ENCODE assay signal across 8 cellular contexts in genomic region chr12:131283862-131284825, GRCh38.
DNase-seq lines count a peak whose midpoint lies in the region; ATAC-seq, FAIRE-seq and TF ChIP-seq lines count a peak whose summit lies in the region.
"Not testable (repeated sequence)": the region's sequence is repeated elsewhere in the genome, so short reads cannot be mapped to it uniquely, and the experiment has no call there.

No MANE protein-coding gene starts in this region.

- 96% methylated on average over 20 of the region's 32 CpGs; no CpG with 5 or more reads in 1 of the 2 experiments for WGBS in H1 (ENCODE audit: extremely low coverage in 1 of 2, insufficient coverage in 1 of 2, insufficient read length in 1 of 2, insufficient replicate concordance in 2 of 2, low coverage in 1 of 2, low lambda C conversion rate in 2 of 2, missing lambda C conversion rate in 1 of 2), 2 experiments
- WGBS in right lobe of liver (ENCODE audit: insufficient coverage, low coverage, low lambda C conversion rate, missing lambda C conversion rate) = 43% methylated on average over 10 of the region's 32 CpGs
- 75 to 78% methylated on average over 27 to 32 of the region's 32 CpGs for WGBS in aorta, 2 donors

- not testable (repeated sequence) for H3K36me3 Mint-ChIP-seq in activated naive CD4-positive, alpha-beta T cell treated with anti-CD3 and anti-CD28 coated beads, Interleukin-2, amount 50 U/mL, for 72 hours

- POLR2A ChIA-PET in H1 (lab: Charles Lee; ENCODE audit: partially characterized antibody) = not testable (repeated sequence)

- not testable (repeated sequence) for TF ChIP-seq RAD21 in H1 (IDR thresholded peaks at IDR 0.05 in 1 of 2, conservative IDR thresholded peaks at IDR 0.05 in 1 of 2; ENCODE audit: low read depth in 2 of 2, low read length in 2 of 2)

- DNase-seq in GM12891 (ENCODE audit: insufficient read length, low spot score); stimulated activated naive CD8-positive, alpha-beta T cell treated with anti-CD3 and anti-CD28 coated beads, Interleukin-15, amount 100 ng/mL, for 72 hours: not testable (repeated sequence)
- peak; percentile 22 for DNase-seq in activated CD4-positive, CD25-positive, alpha-beta regulatory T cell treated with anti-CD3 and anti-CD28 coated beads, Interleukin-2, amount 50 U/mL, for 72 hours
- DNase-seq in activated naive CD4-positive, alpha-beta T cell treated with anti-CD3 and anti-CD28 coated beads, Interleukin-2, amount 50 U/mL, for 72 hours (ENCODE audit: low spot score in 2 of 2) = peak in 1 of 2 donors; percentile 45
- DNase-seq in H1 (ENCODE audit: low read depth in 1 of 2, low spot score in 2 of 2) (peak in 1 of 2 experiments; percentile 52), right lobe of liver (peak in 2 of 3 donors; percentile 1 to 37), osteoblast (ENCODE audit: insufficient read length, low spot score, missing footprints) (peak; percentile 49), aorta (peak; percentile 29 to 46)

- H3K36me3 ChIP-seq in H1 (ENCODE audit: control insufficient read depth in 2 of 4, insufficient read depth in 4 of 4, low read length in 3 of 4); right lobe of liver; osteoblast (ENCODE audit: insufficient read depth, low read length); aorta (ENCODE audit: control insufficient read depth in 1 of 2, insufficient read depth in 2 of 2, low read length in 1 of 2): not testable (repeated sequence)

- not testable (repeated sequence) for H4K91ac ChIP-seq in H1 (replicated peaks; ENCODE audit: insufficient read length, low read length)

- TF ChIP-seq POLR2A in GM12891 (IDR thresholded peaks at IDR 0.05; ENCODE audit: low read depth, low read length); H1 (IDR thresholded peaks at IDR 0.05; ENCODE audit: control extremely low read depth in 1 of 2, low read depth in 2 of 2, low read length in 2 of 2); right lobe of liver (IDR thresholded peaks at IDR 0.05): not testable (repeated sequence)

- not testable (repeated sequence) for H3K56ac ChIP-seq in H1 (replicated peaks; ENCODE audit: insufficient read length, low read depth, low read length)

- H2AFZ ChIP-seq in H1 (ENCODE audit: low read length); osteoblast (ENCODE audit: low read length): not testable (repeated sequence)

- H3K27ac ChIP-seq in H1 (ENCODE audit: low read depth, low read length); right lobe of liver; osteoblast (ENCODE audit: low read depth, low read length); aorta (ENCODE audit: low read depth in 1 of 2, low read length in 2 of 2): not testable (repeated sequence)

- CTCF ChIA-PET in H1 (lab: Charles Lee; ENCODE audit: partially characterized antibody) = not testable (repeated sequence)

- ATAC-seq in activated naive CD4-positive, alpha-beta T cell treated with anti-CD3 and anti-CD28 coated beads, Interleukin-2, amount 50 U/mL, for 72 hours = peak; percentile 68 to 76
- not testable (repeated sequence) for ATAC-seq in right lobe of liver; aorta (ENCODE audit: low FRiP score)
- ATAC-seq in stimulated activated naive CD8-positive, alpha-beta T cell treated with anti-CD3 and anti-CD28 coated beads, Interleukin-15, amount 100 ng/mL, for 72 hours = peak; percentile 33

- peak overlapping the region; percentile 72; the same call in 1 of the 2 replicates for H2BK20ac ChIP-seq in H1 (ENCODE audit: low read length)

- H3K79me2 ChIP-seq in H1 (ENCODE audit: control insufficient read depth in 1 of 2, insufficient read depth in 2 of 2, low read length in 2 of 2); osteoblast (ENCODE audit: insufficient read depth, low read length): not testable (repeated sequence)

- H2BK15ac ChIP-seq in H1 (ENCODE audit: low read length) = peak overlapping the region; percentile 95; the same call in 1 of the 2 replicates

- not testable (repeated sequence) for H3K9me3 Mint-ChIP-seq in activated naive CD4-positive, alpha-beta T cell treated with anti-CD3 and anti-CD28 coated beads, Interleukin-2, amount 50 U/mL, for 72 hours; stimulated activated naive CD8-positive, alpha-beta T cell treated with anti-CD3 and anti-CD28 coated beads, Interleukin-15, amount 100 ng/mL, for 72 hours

- H3K4me1 ChIP-seq in H1 (replicated peaks in 1 of 4; ENCODE audit: control insufficient read depth in 3 of 4, insufficient read depth in 4 of 4, low read length in 3 of 4); right lobe of liver; osteoblast (ENCODE audit: insufficient read depth, low read length); aorta (ENCODE audit: control insufficient read depth in 1 of 2, insufficient read depth in 2 of 2, low read length in 2 of 2): not testable (repeated sequence)

- not testable (repeated sequence) for H3K4ac ChIP-seq in H1 (replicated peaks; ENCODE audit: insufficient read length, low read depth, low read length)

- H3K79me1 ChIP-seq in H1 (ENCODE audit: low read depth, low read length) = not testable (repeated sequence)

- H3K4me2 ChIP-seq in H1 (ENCODE audit: insufficient read depth in 1 of 2, low read depth in 2 of 2, low read length in 2 of 2); osteoblast (ENCODE audit: insufficient read depth, low read length): not testable (repeated sequence)

- not testable (repeated sequence) for H3K18ac ChIP-seq in H1 (ENCODE audit: extremely low read depth, low read length)

- H3K9me3 ChIP-seq in H1 (ENCODE audit: insufficient read depth in 2 of 2, low read depth in 1 of 2, low read length in 1 of 2); right lobe of liver; osteoblast (ENCODE audit: low read depth, low read length); aorta (ENCODE audit: control insufficient read depth, low read length): not testable (repeated sequence)

- H2BK5ac ChIP-seq in H1 (ENCODE audit: low read depth, low read length) = peak overlapping the region; percentile 61

- intact Hi-C loops in right lobe of liver (cut with DNase I); aorta (cut with DNase I): not testable (repeated sequence)

- H3K4me1 Mint-ChIP-seq in stimulated activated naive CD8-positive, alpha-beta T cell treated with anti-CD3 and anti-CD28 coated beads, Interleukin-15, amount 100 ng/mL, for 72 hours = not testable (repeated sequence)

- peak overlapping the region; percentile 92 for H2BK12ac ChIP-seq in H1 (ENCODE audit: low read depth, low read length)

- H3K27ac Mint-ChIP-seq in activated naive CD4-positive, alpha-beta T cell treated with anti-CD3 and anti-CD28 coated beads, Interleukin-2, amount 50 U/mL, for 72 hours = not testable (repeated sequence)
- H3K27ac Mint-ChIP-seq in stimulated activated naive CD8-positive, alpha-beta T cell treated with anti-CD3 and anti-CD28 coated beads, Interleukin-15, amount 100 ng/mL, for 72 hours = peak overlapping the region in 1 of 2 donors; percentile 3

- H3K9ac ChIP-seq in H1 (replicated peaks in 1 of 4; ENCODE audit: extremely low read depth in 1 of 4, low read depth in 3 of 4, low read length in 3 of 4) = not testable (repeated sequence)

- H3K23ac ChIP-seq in H1 (ENCODE audit: insufficient read length) = not testable (repeated sequence)

- TF ChIP-seq EP300 in H1 (IDR thresholded peaks at IDR 0.05; ENCODE audit: borderline replicate concordance in 1 of 2, low read depth in 2 of 2, low read length in 2 of 2) = not testable (repeated sequence)

- not testable (repeated sequence) for H3K23me2 ChIP-seq in H1 (ENCODE audit: low read depth, low read length)

- not testable (repeated sequence) for H3K14ac ChIP-seq in H1 (ENCODE audit: insufficient read length)

- TF ChIP-seq CTCF in H1 (IDR thresholded peaks at IDR 0.05; ENCODE audit: control extremely low read depth in 1 of 3, insufficient read depth in 1 of 3, low read depth in 1 of 3, low read length in 3 of 3); right lobe of liver (IDR thresholded peaks at IDR 0.05); osteoblast (IDR thresholded peaks at IDR 0.05; ENCODE audit: extremely low read depth, low read depth, low read length): not testable (repeated sequence)

- H4K5ac ChIP-seq in H1 (ENCODE audit: insufficient read length, low read depth, low read length) = not testable (repeated sequence)

- H4K8ac ChIP-seq in H1 (ENCODE audit: extremely low read depth, insufficient read depth, low read length) = not testable (repeated sequence)

- H3K27me3 ChIP-seq in H1 (replicated peaks in 1 of 4; ENCODE audit: control insufficient read depth in 3 of 4, extremely low read depth in 1 of 4, insufficient read depth in 3 of 4, low read length in 3 of 4); right lobe of liver; osteoblast (ENCODE audit: insufficient read depth, low read length); aorta (ENCODE audit: control insufficient read depth in 1 of 2, insufficient read depth in 2 of 2, low read length in 1 of 2): not testable (repeated sequence)

- H3K27me3 Mint-ChIP-seq in stimulated activated naive CD8-positive, alpha-beta T cell treated with anti-CD3 and anti-CD28 coated beads, Interleukin-15, amount 100 ng/mL, for 72 hours = not testable (repeated sequence)

- H4K20me1 ChIP-seq in H1 (replicated peaks in 1 of 2; ENCODE audit: control insufficient read depth in 1 of 2, insufficient read depth in 2 of 2, low read length in 2 of 2); osteoblast (ENCODE audit: insufficient read depth, low read length): not testable (repeated sequence)

- not testable (repeated sequence) for H3K4me3 Mint-ChIP-seq in stimulated activated naive CD8-positive, alpha-beta T cell treated with anti-CD3 and anti-CD28 coated beads, Interleukin-15, amount 100 ng/mL, for 72 hours

- not testable (repeated sequence) for H3K4me3 ChIP-seq in H1 (ENCODE audit: extremely low read depth in 1 of 4, insufficient read depth in 2 of 4, low read depth in 3 of 4, low read length in 4 of 4); right lobe of liver; osteoblast (ENCODE audit: insufficient read depth, low read length); aorta (ENCODE audit: low read length in 2 of 2)

- H2AK5ac ChIP-seq in H1 (ENCODE audit: low read depth, low read length) = peak overlapping the region; percentile 82; the same call in 1 of the 2 replicates

- FAIRE-seq in GM12891 (lab: Jason Lieb, UNC) = peak; percentile 45
- FAIRE-seq in H1 (lab: Jason Lieb, UNC) = peak; percentile 79

- not testable (repeated sequence) for H2BK120ac ChIP-seq in H1 (replicated peaks; ENCODE audit: low read depth, low read length)
